1 cellular context compared by ENCODE assay signal in genomic region chr10:11602919-11603523, GRCh38.
TF ChIP-seq lines count a peak whose summit lies in the region.

No MANE protein-coding gene starts in this region.

TF ChIP-seq in HEK293, 187 proteins besides CTCF, POLR2A, EP300 and RAD21 (continued from another document):
- TF ChIP-seq TSHZ1 (tag by site-specific recombination; IDR thresholded peaks at IDR 0.05; ENCODE audit: borderline replicate concordance) = peak; percentile 77; the same call in 1 of the 2 replicates
- TF ChIP-seq ZSCAN23 (tag by site-specific recombination; IDR thresholded peaks at IDR 0.05) = peak; percentile 90
- TF ChIP-seq ZNF394 (tag by site-specific recombination; IDR thresholded peaks at IDR 0.05; ENCODE audit: borderline replicate concordance) = peak; percentile 44; the same call in 1 of the 2 replicates
- TF ChIP-seq SETDB1 (IDR thresholded peaks at IDR 0.05; ENCODE audit: insufficient read length, low read length) = no peak
- no peak for TF ChIP-seq ZNF433 (tag by site-specific recombination; IDR thresholded peaks at IDR 0.05; ENCODE audit: low read depth)
- peak; percentile 88 for TF ChIP-seq ZNF24 (tag by site-specific recombination; IDR thresholded peaks at IDR 0.05)
- peak; percentile 97 for TF ChIP-seq TCF7L2 (IDR thresholded peaks at IDR 0.05; ENCODE audit: borderline replicate concordance, low read depth, low read length)
- TF ChIP-seq ZNF341 (tag by site-specific recombination; IDR thresholded peaks at IDR 0.05; ENCODE audit: low read depth) = no peak
- no peak for TF ChIP-seq ZNF155 (tag by site-specific recombination; IDR thresholded peaks at IDR 0.05)
- peak; percentile 46; the same call in 1 of the 2 replicates for TF ChIP-seq PATZ1 (tag by site-specific recombination; IDR thresholded peaks at IDR 0.05)
- TF ChIP-seq FEZF1 (tag by site-specific recombination; IDR thresholded peaks at IDR 0.05) = peak; percentile 97
- TF ChIP-seq ZNF513 (tag by site-specific recombination; IDR thresholded peaks at IDR 0.05) = no peak
